8 cellular contexts compared by ENCODE assay signal in the genomic region with DNA sequence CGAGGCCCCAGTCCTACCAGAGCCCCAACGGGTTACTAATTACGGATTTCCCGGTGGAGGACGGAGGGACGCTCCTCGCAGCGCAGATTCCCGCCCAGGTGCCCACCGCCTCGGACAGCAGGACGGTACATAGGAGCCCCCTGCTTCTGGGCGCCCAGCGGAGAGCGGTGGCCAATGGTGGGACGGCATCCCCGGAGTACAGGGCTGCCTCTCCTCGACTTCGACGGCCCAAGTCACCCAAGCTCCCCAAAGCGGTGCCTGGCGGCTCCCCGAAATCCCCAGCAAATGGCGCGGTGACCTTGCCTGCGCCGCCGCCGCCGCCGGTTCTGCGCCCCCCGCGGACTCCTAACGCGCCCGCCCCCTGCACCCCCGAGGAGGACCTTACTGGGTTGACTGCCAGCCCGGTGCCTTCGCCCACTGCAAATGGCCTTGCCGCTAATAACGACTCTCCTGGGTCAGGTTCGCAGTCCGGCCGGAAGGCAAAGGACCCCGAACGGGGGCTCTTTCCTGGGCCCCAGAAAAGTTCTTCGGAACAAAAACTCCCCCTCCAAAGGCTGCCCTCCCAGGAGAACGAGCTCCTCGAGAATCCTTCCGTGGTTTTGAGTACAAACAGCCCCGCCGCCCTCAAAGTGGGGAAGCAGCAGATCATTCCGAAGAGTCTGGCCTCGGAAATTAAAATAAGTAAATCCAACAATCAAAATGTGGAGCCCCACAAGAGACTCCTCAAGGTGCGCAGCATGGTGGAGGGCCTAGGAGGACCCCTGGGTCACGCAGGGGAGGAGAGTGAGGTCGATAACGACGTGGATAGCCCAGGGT. TPM values are rescaled to one million over a fixed set of nuclear protein-coding genes. Genes with fewer than 3 reads are reported as not detected.
DNase-seq lines count a peak whose midpoint lies in the region; ATAC-seq lines count a peak whose summit lies in the region.

No MANE protein-coding gene starts in this region.

- H3K27ac Mint-ChIP-seq in CD8-positive, alpha-beta memory T cell, result peak overlapping the region in 1 of 8 donors; percentile 35
- no peak overlapping the region for H3K27ac Mint-ChIP-seq in activated T-helper 17 cell treated with anti-CD3 and anti-CD28 coated beads, Interleukin-2, amount 50 U/mL, for 72 hours

- no peak for DNase-seq in CD8-positive, alpha-beta memory T cell
- DNase-seq in right cardiac atrium, result peak in 2 of 3 donors; percentile 23 to 54
- DNase-seq in sciatic nerve (ENCODE audit: low spot score), result peak; percentile 62
- DNase-seq in kidney tubule cell (ENCODE audit: low spot score), result no peak
- no peak for DNase-seq in NCI-H2107 (lab: John Stamatoyannopoulos, UW)

- H3K4me3 Mint-ChIP-seq in CD8-positive, alpha-beta memory T cell, result peak overlapping the region; percentile 41 to 79 (median 75)
- peak overlapping the region; percentile 63 for H3K4me3 Mint-ChIP-seq in activated T-helper 17 cell treated with anti-CD3 and anti-CD28 coated beads, Interleukin-2, amount 50 U/mL, for 72 hours

- peaks cover 0 to 3% (median 0%) of the 10 kb centered on the region in 5 donors for H3K9me3 Mint-ChIP-seq in CD8-positive, alpha-beta memory T cell
- no peaks in the 10 kb centered on the region for H3K9me3 Mint-ChIP-seq in activated T-helper 17 cell treated with anti-CD3 and anti-CD28 coated beads, Interleukin-2, amount 50 U/mL, for 72 hours

- H3K36me3 ChIP-seq in CD8-positive, alpha-beta memory T cell (ENCODE audit: insufficient read depth, low read length), result no peaks in the 10 kb centered on the region

- no peaks in the 10 kb centered on the region for H3K4me1 ChIP-seq in CD8-positive, alpha-beta memory T cell (ENCODE audit: insufficient read depth, low read length)
- no peaks in the 10 kb centered on the region for H3K4me1 ChIP-seq in right cardiac atrium (ENCODE audit: control insufficient read depth, insufficient read depth, low read length)

- POLR2A ChIA-PET in CD8-positive, alpha-beta memory T cell (lab: Charles Lee), result no interaction called here

- peaks cover 0 to 3% (median 0%) of the 10 kb centered on the region in 3 donors for H3K36me3 Mint-ChIP-seq in CD8-positive, alpha-beta memory T cell
- no peaks in the 10 kb centered on the region for H3K36me3 Mint-ChIP-seq in activated T-helper 17 cell treated with anti-CD3 and anti-CD28 coated beads, Interleukin-2, amount 50 U/mL, for 72 hours (ENCODE audit: low read depth)

- peaks cover 19 to 29% (median 22%) of the 10 kb centered on the region in 3 donors for H3K4me1 Mint-ChIP-seq in CD8-positive, alpha-beta memory T cell
- H3K4me1 Mint-ChIP-seq in activated T-helper 17 cell treated with anti-CD3 and anti-CD28 coated beads, Interleukin-2, amount 50 U/mL, for 72 hours, result peaks cover 7% of the 10 kb centered on the region

- H3K27me3 Mint-ChIP-seq in CD8-positive, alpha-beta memory T cell, result peaks cover 33 to 72% of the 10 kb centered on the region in 2 donors
- peaks cover 54% of the 10 kb centered on the region for H3K27me3 Mint-ChIP-seq in activated T-helper 17 cell treated with anti-CD3 and anti-CD28 coated beads, Interleukin-2, amount 50 U/mL, for 72 hours

- no peak overlapping the region for H3K27ac ChIP-seq in CD8-positive, alpha-beta memory T cell (ENCODE audit: low read depth, low read length)
- peak overlapping the region; percentile 20 for H3K27ac ChIP-seq in right cardiac atrium (ENCODE audit: low read length)

- peak; percentile 1 for ATAC-seq in HG02759 (IDR thresholded peaks at IDR 0.05; ENCODE audit: unreplicated experiment)
- ATAC-seq in activated T-helper 17 cell treated with anti-CD3 and anti-CD28 coated beads, Interleukin-2, amount 50 U/mL, for 72 hours (replicated peaks), result no peak
- peak; percentile 42 to 48 for ATAC-seq in right cardiac atrium
- peak; percentile 47 for ATAC-seq in sciatic nerve
- ATAC-seq in HG03565 (IDR thresholded peaks at IDR 0.05; ENCODE audit: unreplicated experiment), result no peak

- CTCF ChIA-PET in CD8-positive, alpha-beta memory T cell (lab: Charles Lee), result no interaction called here

- H3K27me3 ChIP-seq in CD8-positive, alpha-beta memory T cell (ENCODE audit: insufficient read depth, low read length, poor library complexity, severe bottlenecking), result peaks cover 5% of the 10 kb centered on the region
- no peaks in the 10 kb centered on the region for H3K27me3 ChIP-seq in right cardiac atrium (ENCODE audit: control insufficient read depth, insufficient read depth)

- H3K4me3 ChIP-seq in CD8-positive, alpha-beta memory T cell (ENCODE audit: low read length), result no peak overlapping the region
- peak overlapping the region; percentile 63 for H3K4me3 ChIP-seq in right cardiac atrium (ENCODE audit: low read length)

- intact Hi-C loops in right cardiac atrium (cut with DNase I) (loop anchor here in 2 of 4 donors (10.0 kb wide), 2 partner anchors 122 to 132 kb away; no protein-coding TSS in a partner anchor), sciatic nerve (cut with DNase I) (no loop called here)

- 1% methylated on average over 60 of the region's 60 CpGs for WGBS in right cardiac atrium

- no peaks in the 10 kb centered on the region for H3K9me3 ChIP-seq in CD8-positive, alpha-beta memory T cell (ENCODE audit: low read length)
- no peaks in the 10 kb centered on the region for H3K9me3 ChIP-seq in right cardiac atrium (ENCODE audit: control insufficient read depth, low read length)

RNA-seq across cellular contexts. Expression of gene ARHGEF26, which starts 1.1 kb away (rescaled TPM):
- under 1 TPM; 0.09 to 0.13 TPM for total RNA-seq in CD8-positive, alpha-beta memory T cell
- polyA plus RNA-seq in CD8-positive, alpha-beta memory T cell, result 0.08 TPM
- under 1 TPM; 0.13 to 0.17 TPM for total RNA-seq in activated T-helper 17 cell treated with anti-CD3 and anti-CD28 coated beads, Interleukin-2, amount 50 U/mL, for 72 hours
- 1 to 10 TPM; 3.3 to 7.5 (median 5.4) TPM for total RNA-seq in right cardiac atrium
- polyA plus RNA-seq in right cardiac atrium, result 3.5 TPM
- total RNA-seq in sciatic nerve, result 23.9 TPM

Comparison
In these comparisons a context has a peak if more than half of its experiments do, and no peak if none do; other contexts are left out.
1. DNase-seq: peak in right cardiac atrium (2 of 3) and sciatic nerve (single experiment); none in CD8-positive, alpha-beta memory T cell (0 of 5), kidney tubule cell (single experiment) and NCI-H2107 (single experiment).
2. ATAC-seq: peak in HG02759 (single experiment), right cardiac atrium (2 of 2) and sciatic nerve (single experiment); none in activated T-helper 17 cell treated with anti-CD3 and anti-CD28 coated beads, Interleukin-2, amount 50 U/mL, for 72 hours (single experiment) and HG03565 (single experiment).